In the genomic region with DNA sequence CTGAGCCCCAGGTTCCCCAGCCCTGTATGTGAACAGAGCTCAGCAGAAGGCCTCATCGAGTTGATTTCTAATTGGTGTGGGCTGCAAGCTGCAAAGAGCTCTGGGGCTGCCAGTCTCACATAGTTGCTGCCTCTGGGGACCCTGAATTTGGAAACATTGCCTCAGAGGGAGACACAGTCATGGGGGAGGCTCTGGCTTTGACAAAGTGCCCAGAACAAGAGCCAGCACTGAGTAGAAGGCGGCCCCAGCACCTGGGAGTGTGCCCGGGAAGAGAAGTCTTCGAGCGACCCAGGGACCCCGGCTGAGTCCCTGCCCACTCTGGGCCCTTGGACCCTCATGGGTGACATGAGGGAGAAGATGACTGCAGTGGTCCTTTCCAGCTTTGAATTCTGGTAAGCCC, we compare ENCODE assay signal across 20 cellular contexts. TPM values are rescaled to one million over a fixed set of nuclear protein-coding genes. Genes with fewer than 3 reads are reported as not detected.
DNase-seq lines count a peak whose midpoint lies in the region; ATAC-seq, FAIRE-seq and TF ChIP-seq lines count a peak whose summit lies in the region.
"Had no signal": no experiment of that assay in that cellular context is flagged by ENCODE, and none has a peak within 500 bp of the region (broad histone marks: within the 10 kb centered on the region; RNA-seq: fewer than 3 reads in every experiment).

No MANE protein-coding gene starts in this region.

- H3K9me3 ChIP-seq in BLaER1, result no peaks in the 10 kb centered on the region
- H3K9me3 ChIP-seq in kidney (ENCODE audit: control insufficient read depth in 1 of 2, low read length in 2 of 2), result no peaks in the 10 kb centered on the region
- H3K9me3 ChIP-seq in upper lobe of right lung, result no peaks in the 10 kb centered on the region
- H3K9me3 ChIP-seq: Caco-2 had no signal

- no peak for FAIRE-seq in kidney (lab: Jason Lieb, UNC)
- FAIRE-seq: GM12878, H1, HepG2, RCC 7860 had no signal

- H4K20me1 ChIP-seq in BLaER1, result peaks cover under 1% of the 10 kb centered on the region; the same call in 1 of the 2 replicates

- no peak for TF ChIP-seq CTCF in kidney (IDR thresholded peaks at IDR 0.05; ENCODE audit: borderline replicate concordance, extremely low read depth, insufficient read depth)
- TF ChIP-seq CTCF in upper lobe of right lung (IDR thresholded peaks at IDR 0.05), result no peak

- DNase-seq in NCI-H446 (lab: John Stamatoyannopoulos, UW) (peak; percentile 40 to 65), kidney (peak; percentile 72), upper lobe of right lung (peak; percentile 40), NCI-H2196 (lab: John Stamatoyannopoulos, UW; ENCODE audit: unreplicated experiment) (no peak), DMS79 (lab: John Stamatoyannopoulos, UW) (no peak)
- DNase-seq: Caco-2; CD4-positive, alpha-beta T cell; EL; KBM-7; NCI-H1105 treated with DMSO at 0.1 percent for 48 hours; NCI-H187; NK-92 treated with Interleukin-12 subunit alpha and Interleukin-12 subunit beta, amount 100 ng/mL, for 24 hours had no signal

- no peak for ATAC-seq in upper lobe of right lung
- ATAC-seq in HG02885 (IDR thresholded peaks at IDR 0.05; ENCODE audit: poor library complexity, unreplicated experiment), result no peak
- ATAC-seq: GM12878, HepG2, Right ventricle myocardium inferior had no signal

- H3K9ac ChIP-seq in BLaER1 (no peak overlapping the region), kidney (ENCODE audit: low read length in 2 of 2) (no peak overlapping the region)

- H3K4me1 ChIP-seq in BLaER1 (peaks cover 24% of the 10 kb centered on the region), kidney (ENCODE audit: control insufficient read depth in 1 of 2, insufficient read depth in 1 of 2, low read depth in 1 of 2, low read length in 2 of 2) (peaks cover 0 to 3% of the 10 kb centered on the region in 2 donors), upper lobe of right lung (peaks cover 3% of the 10 kb centered on the region)
- H3K4me1 ChIP-seq: Caco-2 had no signal

- H3K36me3 ChIP-seq in BLaER1 (no peaks in the 10 kb centered on the region), kidney (ENCODE audit: control insufficient read depth in 1 of 2, insufficient read depth in 2 of 2, low read length in 2 of 2) (no peaks in the 10 kb centered on the region), upper lobe of right lung (no peaks in the 10 kb centered on the region)

- H3K27ac ChIP-seq in BLaER1 (no peak overlapping the region), kidney (ENCODE audit: low read depth in 2 of 2, low read length in 2 of 2) (no peak overlapping the region), upper lobe of right lung (no peak overlapping the region)

- peak overlapping the region; percentile 43 for H3K4me2 ChIP-seq in BLaER1

- no peak overlapping the region for H3K4me3 ChIP-seq in BLaER1
- no peak overlapping the region for H3K4me3 ChIP-seq in kidney (ENCODE audit: low read length in 2 of 2)
- no peak overlapping the region for H3K4me3 ChIP-seq in upper lobe of right lung
- H3K4me3 ChIP-seq: GM12878 had no signal

- H3K27me3 ChIP-seq in BLaER1 (peaks cover 16% of the 10 kb centered on the region), upper lobe of right lung (peaks cover 22% of the 10 kb centered on the region)

- intact Hi-C loops in kidney (cut with DNase I) (no loop called here), upper lobe of right lung (cut with DNase I) (no loop called here)

RNA-seq across cellular contexts. Expression of gene NTRK3, which starts 7.3 kb away (rescaled TPM):
- total RNA-seq in kidney (25.5 TPM), upper lobe of right lung (2.8 TPM)
- 8.9 TPM for polyA plus RNA-seq in kidney (ENCODE audit: insufficient read depth, low read depth, low replicate concordance)
- total RNA-seq: Caco-2, GM12878, HepG2, SK-MEL-5 had no signal
- polyA plus RNA-seq: GM12878, HepG2 had no signal

Comparison
In these comparisons a context has a peak if more than half of its experiments do, and no peak if none do; other contexts are left out.
1. DNase-seq: peak in NCI-H446 (2 of 2), kidney (single experiment) and upper lobe of right lung (single experiment); none in NCI-H2196 (single experiment) and DMS79 (single experiment).